In genomic region chr11:127339376-127339775, GRCh38 we compare ENCODE assay signal across 3 cellular contexts.
TF ChIP-seq lines count a peak whose summit lies in the region.

No MANE protein-coding gene starts in this region.

TF ChIP-seq in GM23338, 12 proteins besides CTCF, POLR2A, EP300 and RAD21 (continued from another document and continues in another):
- no peak for TF ChIP-seq POLR2AphosphoS5 (IDR thresholded peaks at IDR 0.05; ENCODE audit: low read depth)
- TF ChIP-seq EZH2 (IDR thresholded peaks at IDR 0.05; ENCODE audit: low read depth, unreplicated experiment): no peak
- no peak for TF ChIP-seq NANOG (IDR thresholded peaks at IDR 0.05; ENCODE audit: borderline replicate concordance)
- no peak for TF ChIP-seq STAT1 (IDR thresholded peaks at IDR 0.05; ENCODE audit: unreplicated experiment)
- no peak for TF ChIP-seq ZNF331 (CRISPR knock-in tag; IDR thresholded peaks at IDR 0.05; ENCODE audit: low read depth)
- no peak for TF ChIP-seq ZNF462 (CRISPR knock-in tag; IDR thresholded peaks at IDR 0.05)

TF ChIP-seq in WTC11, 78 proteins besides CTCF, POLR2A, EP300 and RAD21 (continued from another document):
- TF ChIP-seq TCF7 (CRISPR knock-in tag; IDR thresholded peaks at IDR 0.05; ENCODE audit: low read depth) (no peak), ZNF512 (CRISPR knock-in tag; IDR thresholded peaks at IDR 0.05; ENCODE audit: borderline replicate concordance) (no peak), AFF4 (CRISPR knock-in tag; IDR thresholded peaks at IDR 0.05; ENCODE audit: borderline replicate concordance) (no peak), PRDM15 (CRISPR knock-in tag; IDR thresholded peaks at IDR 0.05) (no peak), ZNF317 (CRISPR knock-in tag; IDR thresholded peaks at IDR 0.05; ENCODE audit: borderline replicate concordance, low read depth) (no peak), ATF3 (CRISPR knock-in tag; conservative IDR thresholded peaks at IDR 0.05) (no peak), KAT7 (CRISPR knock-in tag; IDR thresholded peaks at IDR 0.05; ENCODE audit: borderline replicate concordance) (no peak), NR2C2 (CRISPR knock-in tag; IDR thresholded peaks at IDR 0.05) (no peak), E2F5 (CRISPR knock-in tag; IDR thresholded peaks at IDR 0.05) (no peak)

TF ChIP-seq in neural cell, 6 proteins besides CTCF, POLR2A, EP300 and RAD21 (continued from another document):
- no peak for TF ChIP-seq REST (IDR thresholded peaks at IDR 0.05; ENCODE audit: borderline replicate concordance)
- no peak for TF ChIP-seq POLR2AphosphoS5 (IDR thresholded peaks at IDR 0.05)
- TF ChIP-seq TAF1 (IDR thresholded peaks at IDR 0.05; ENCODE audit: low read depth): no peak
- TF ChIP-seq SMC3 (conservative IDR thresholded peaks at IDR 0.05; ENCODE audit: poor library complexity): no peak
